25 cellular contexts compared by ENCODE assay signal in the genomic region with DNA sequence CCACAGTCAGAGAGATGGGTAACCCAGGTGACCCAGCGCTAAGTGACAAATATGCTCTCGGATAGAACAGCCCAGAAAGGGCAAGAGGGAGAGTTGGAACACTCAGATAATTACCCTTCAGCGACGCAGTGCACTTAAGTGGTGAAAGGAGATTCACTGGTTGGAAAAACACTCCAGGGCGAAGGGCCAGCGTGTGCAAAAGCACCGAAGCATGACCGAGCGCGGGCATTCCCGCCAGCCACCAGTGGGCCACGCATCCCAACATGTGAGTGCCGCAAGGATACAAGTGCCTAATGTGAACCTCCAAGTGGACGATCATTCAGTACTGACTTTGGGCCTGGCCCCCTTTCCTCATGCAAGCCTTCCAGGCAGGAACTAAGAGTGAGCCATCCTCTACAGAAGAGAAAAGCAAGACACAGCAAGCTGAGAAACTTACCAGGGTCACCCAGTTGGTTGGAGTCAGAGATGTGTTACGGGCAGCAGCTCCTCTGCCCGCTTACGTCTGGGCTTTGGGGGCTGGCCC.
"Had no signal": no experiment of that assay in that cellular context is flagged by ENCODE, and none has a peak within 500 bp of the region (broad histone marks: within the 10 kb centered on the region; RNA-seq: fewer than 3 reads in every experiment).

No MANE protein-coding gene starts in this region.

- ATAC-seq: activated CD4-positive, alpha-beta T cell treated with anti-CD3 and anti-CD28 coated beads for 36 hours; activated CD8-positive, alpha-beta T cell treated with anti-CD3 and anti-CD28 coated beads for 36 hours; activated T-cell treated with anti-CD3 and anti-CD28 coated beads, Interleukin-2, amount 50 U/mL, for 72 hours had no signal

- H3K36me3 ChIP-seq: breast epithelium, Peyer's patch, SJCRH30 had no signal

- H3K9me3 ChIP-seq: Peyer's patch, SJCRH30, SK-N-SH had no signal

- H3K4me3 ChIP-seq: breast epithelium, Peyer's patch, SJCRH30 had no signal

- DNase-seq: activated CD4-positive, alpha-beta T cell treated with anti-CD3 and anti-CD28 coated beads for 36 hours; activated CD4-positive, CD25-positive, alpha-beta regulatory T cell; activated CD8-positive, alpha-beta memory T cell treated with anti-CD3 and anti-CD28 coated beads, Interleukin-2, amount 50 U/mL, for 4 hours; activated CD8-positive, alpha-beta T cell treated with anti-CD3 and anti-CD28 coated beads for 36 hours; activated naive CD4-positive, alpha-beta T cell; activated T-cell treated with anti-CD3 and anti-CD28 coated beads, Interleukin-2, amount 50 U/mL, for 72 hours; aorta; KG1; NCI-H1048; NCI-H1417 treated with DMSO at 0.1 percent for 48 hours; NCI-H1694; NCI-H2029; NCI-H2107; NCI-H2171 treated with DMSO at 0.1 percent for 48 hours; NCI-H510A treated with DMSO at 0.1 percent for 48 hours; NCI-H69; NK-92 treated with Interleukin-12 subunit alpha and Interleukin-12 subunit beta, amount 100 ng/mL, for 24 hours; Peyer's patch; Right ventricle myocardium superior; SJCRH30; SK-N-SH; T-helper 1 cell had no signal

- H3K4me1 ChIP-seq: breast epithelium, SJCRH30 had no signal

- H3K27me3 ChIP-seq: Peyer's patch, SJCRH30 had no signal

- H3K27ac ChIP-seq: breast epithelium, Peyer's patch, RWPE1, SJCRH30, VCaP had no signal
